ENCODE assay signal across 27 cellular contexts in the genomic region with DNA sequence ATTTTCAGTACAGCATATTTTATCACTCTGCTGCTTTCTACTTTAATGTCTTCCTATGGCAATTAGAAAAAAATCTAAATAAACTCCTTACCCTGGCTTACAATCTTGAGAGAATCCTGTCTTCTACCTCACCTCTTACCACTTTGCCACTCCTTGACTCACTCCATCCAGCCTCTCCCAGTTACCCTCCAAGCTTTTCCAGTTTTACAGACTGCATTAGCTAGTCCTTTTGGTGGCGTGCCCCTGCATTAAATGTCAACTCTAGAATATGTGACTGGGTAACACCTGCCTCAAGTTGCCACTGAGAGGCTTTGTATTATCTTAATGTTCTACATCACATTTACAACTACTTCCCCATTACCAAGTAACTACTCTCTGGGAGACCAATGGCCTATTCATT. TPM values are rescaled to one million over a fixed set of nuclear protein-coding genes. Genes with fewer than 3 reads are reported as not detected.
"Had no signal": no experiment of that assay in that cellular context is flagged by ENCODE, and none has a peak within 500 bp of the region (broad histone marks: within the 10 kb centered on the region; RNA-seq: fewer than 3 reads in every experiment).

No MANE protein-coding gene starts in this region.

- H3K36me3 ChIP-seq: ascending aorta, pancreas, right atrium auricular region, transverse colon had no signal

- H3K27ac Mint-ChIP-seq: activated naive CD4-positive, alpha-beta T cell treated with anti-CD3 and anti-CD28 coated beads, Interleukin-2, amount 10 ng/mL, durations not matched to agents 7 days and 5 days; dendritic cell treated with granulocyte-macrophage colony-stimulating factor and Interleukin-4, amounts not matched to agents 40 ng/mL and 50 ng/mL, for 4 days; nephron progenitor cell; T-cell had no signal

- H3K4me3 ChIP-seq: adrenal gland, ascending aorta, pancreas, psoas muscle, right atrium auricular region, stomach, suprapubic skin, transverse colon had no signal

- H3K4me1 Mint-ChIP-seq: activated naive CD4-positive, alpha-beta T cell treated with anti-CD3 and anti-CD28 coated beads, Interleukin-2, amount 10 ng/mL, durations not matched to agents 7 days and 5 days had no signal

- H3K9me3 Mint-ChIP-seq: activated naive CD4-positive, alpha-beta T cell treated with anti-CD3 and anti-CD28 coated beads, Interleukin-2, amount 10 ng/mL, durations not matched to agents 7 days and 5 days; dendritic cell treated with granulocyte-macrophage colony-stimulating factor and Interleukin-4, amounts not matched to agents 40 ng/mL and 50 ng/mL, for 4 days; nephron progenitor cell; T-cell had no signal

- H3K4me1 ChIP-seq: adrenal gland, ascending aorta, pancreas, psoas muscle, right atrium auricular region, stomach, suprapubic skin, transverse colon had no signal

- H3K27me3 Mint-ChIP-seq: activated naive CD4-positive, alpha-beta T cell treated with anti-CD3 and anti-CD28 coated beads, Interleukin-2, amount 10 ng/mL, durations not matched to agents 7 days and 5 days; T-cell had no signal

- FAIRE-seq: islet of Langerhans, pancreas, TTC549, urothelium cell line had no signal

- H3K4me3 Mint-ChIP-seq: activated naive CD4-positive, alpha-beta T cell treated with anti-CD3 and anti-CD28 coated beads, Interleukin-2, amount 10 ng/mL, durations not matched to agents 7 days and 5 days; dendritic cell treated with granulocyte-macrophage colony-stimulating factor and Interleukin-4, amounts not matched to agents 40 ng/mL and 50 ng/mL, for 4 days; nephron progenitor cell; T-cell had no signal

- H3K27ac ChIP-seq: adrenal gland, ascending aorta, brain microvascular endothelial cell, pancreas, psoas muscle, right atrium auricular region, stomach, suprapubic skin, transverse colon, WERI-Rb-1 had no signal

- DNase-seq: activated CD4-positive, alpha-beta T cell treated with anti-CD3 and anti-CD28 coated beads for 1 hour; activated CD4-positive, alpha-beta T cell treated with anti-CD3 and anti-CD28 coated beads, Interleukin-2, amount 50 U/mL, for 4 hours; activated CD8-positive, alpha-beta memory T cell treated with anti-CD3 and anti-CD28 coated beads for 24 hours; activated effector memory CD4-positive, alpha-beta T cell treated with Interleukin-2 at 50 U/mL for 16 hours; activated naive CD4-positive, alpha-beta T cell treated with anti-CD3 and anti-CD28 coated beads, Interleukin-2, amount 10 ng/mL, durations not matched to agents 7 days and 5 days; activated T-cell treated with anti-CD3 and anti-CD28 coated beads, Interleukin-2, amount 50 U/mL, for 48 hours; adrenal gland; brain microvascular endothelial cell; caudate nucleus; effector CD4-positive, alpha-beta T cell; foreskin melanocyte; glutamatergic neuron; pancreas; psoas muscle; stimulated activated CD4-positive, alpha-beta T cell treated with anti-CD3 and anti-CD28 coated beads, Interleukin-4, amount 100 ng/mL, for 24 hours; stomach; T-cell; transverse colon; WERI-Rb-1 had no signal

- H3K27me3 ChIP-seq: adrenal gland, ascending aorta, brain microvascular endothelial cell, pancreas, right atrium auricular region, stomach, suprapubic skin, transverse colon had no signal

- ATAC-seq: pancreas, T-cell had no signal

RNA-seq across cellular contexts. Expression of gene CDKL2, which starts 7.5 kb away (rescaled TPM):
- total RNA-seq: ascending aorta had no signal
